Comparison of ENCODE assay signal across 8 cellular contexts in genomic region chr17:38751144-38751802, GRCh38. TPM values are rescaled to one million over a fixed set of nuclear protein-coding genes. Genes with fewer than 3 reads are reported as not detected.
DNase-seq lines count a peak whose midpoint lies in the region; ATAC-seq, FAIRE-seq and TF ChIP-seq lines count a peak whose summit lies in the region.

No MANE protein-coding gene starts in this region.

- H3K9ac ChIP-seq in OCI-LY3 (ENCODE audit: low read length), result peak overlapping the region; percentile 89

- intact Hi-C loops in prostate gland (cut with DNase I), result loop anchor here (5.0 kb wide), 1 partner anchor 46 kb away; the partner anchor contains the start of gene PIP4K2B

- H3K4me3 ChIP-seq in OCI-LY3 (ENCODE audit: low read length) (peak overlapping the region; percentile 79), prostate gland (peak overlapping the region; percentile 90 to 99), small intestine (ENCODE audit: low read depth in 1 of 2, low read length in 2 of 2) (peak overlapping the region in 1 of 2 donors; percentile 16)
- H3K4me3 ChIP-seq in effector memory CD4-positive, alpha-beta T cell (ENCODE audit: insufficient read depth, low read depth, low read length, poor library complexity, severe bottlenecking), result peak overlapping the region; percentile 99

- no peak for FAIRE-seq in small intestine (lab: Jason Lieb, UNC)

- TF ChIP-seq POLR2A in prostate gland (IDR thresholded peaks at IDR 0.05), result no peak

- peak overlapping the region; percentile 99 for H3K4me2 ChIP-seq in OCI-LY3 (ENCODE audit: low read length)

- ATAC-seq in HG02840 (IDR thresholded peaks at IDR 0.05; ENCODE audit: low FRiP score, unreplicated experiment), result no peak

- H3K79me2 ChIP-seq in OCI-LY3 (ENCODE audit: low read length), result peaks cover 41% of the 10 kb centered on the region

- peaks cover 47% of the 10 kb centered on the region for H3K4me1 Mint-ChIP-seq in activated naive CD4-positive, alpha-beta T cell treated with anti-CD3 and anti-CD28 coated beads, Interleukin-2, amount 50 U/mL, for 24 hours

- TF ChIP-seq CTCF in OCI-LY3 (IDR thresholded peaks at IDR 0.05; ENCODE audit: low read depth, low read length), result no peak
- TF ChIP-seq CTCF in prostate gland (IDR thresholded peaks at IDR 0.05), result no peak

- H3K27ac ChIP-seq in OCI-LY3 (ENCODE audit: low read length) (no peak overlapping the region), prostate gland (peak overlapping the region; percentile 86 to 95), small intestine (ENCODE audit: low read depth in 1 of 2, low read length in 1 of 2) (no peak overlapping the region)
- H3K27ac ChIP-seq in effector memory CD4-positive, alpha-beta T cell (ENCODE audit: insufficient read depth, low read length, poor library complexity, severe bottlenecking), result peak overlapping the region; percentile 86

- peak overlapping the region; percentile 16; the same call in 1 of the 2 replicates for H2AFZ ChIP-seq in OCI-LY3 (ENCODE audit: low read depth, low read length)

- H3K27me3 Mint-ChIP-seq in activated naive CD4-positive, alpha-beta T cell treated with anti-CD3 and anti-CD28 coated beads, Interleukin-2, amount 50 U/mL, for 24 hours, result peaks cover 13% of the 10 kb centered on the region

- no peak for DNase-seq in activated naive CD4-positive, alpha-beta T cell treated with Interleukin-2 at 50 U/mL for 16 hours
- DNase-seq in effector memory CD4-positive, alpha-beta T cell, result no peak
- no peak for DNase-seq in prostate gland (ENCODE audit: low spot score)
- no peak for DNase-seq in small intestine
- DNase-seq in A172 (ENCODE audit: low spot score), result no peak

- H3K27me3 ChIP-seq in OCI-LY3 (ENCODE audit: low read depth, low read length) (no peaks in the 10 kb centered on the region), prostate gland (replicated peaks; ENCODE audit: insufficient read depth) (no peaks in the 10 kb centered on the region), small intestine (ENCODE audit: control insufficient read depth in 2 of 2, insufficient read depth in 2 of 2, low read length in 2 of 2) (peaks cover 0 to 3% of the 10 kb centered on the region in 2 donors)
- H3K27me3 ChIP-seq in effector memory CD4-positive, alpha-beta T cell (replicated peaks; ENCODE audit: control insufficient read depth, insufficient read depth, low read length, poor library complexity, severe bottlenecking), result peaks cover 34% of the 10 kb centered on the region

- no peaks in the 10 kb centered on the region for H3K9me3 Mint-ChIP-seq in activated naive CD4-positive, alpha-beta T cell treated with anti-CD3 and anti-CD28 coated beads, Interleukin-2, amount 50 U/mL, for 24 hours

- H3K36me3 ChIP-seq in OCI-LY3 (replicated peaks; ENCODE audit: low read depth, low read length) (peaks cover 18% of the 10 kb centered on the region), prostate gland (peaks cover 0 to 5% of the 10 kb centered on the region in 2 donors), small intestine (ENCODE audit: control insufficient read depth in 2 of 2, insufficient read depth in 2 of 2, low read length in 2 of 2) (peaks cover 0 to 7% of the 10 kb centered on the region in 2 donors)
- peaks cover 7% of the 10 kb centered on the region for H3K36me3 ChIP-seq in effector memory CD4-positive, alpha-beta T cell (ENCODE audit: control insufficient read depth, insufficient read depth, low read length)

- H3K4me1 ChIP-seq in OCI-LY3 (ENCODE audit: low read length), result peaks cover 27% of the 10 kb centered on the region
- peaks cover 54% of the 10 kb centered on the region for H3K4me1 ChIP-seq in effector memory CD4-positive, alpha-beta T cell (ENCODE audit: control insufficient read depth, insufficient read depth, low read length, poor library complexity, severe bottlenecking)
- peaks cover 13% of the 10 kb centered on the region for H3K4me1 ChIP-seq in prostate gland (replicated peaks)
- H3K4me1 ChIP-seq in small intestine (ENCODE audit: control insufficient read depth in 2 of 2, insufficient read depth in 1 of 2, low read depth in 1 of 2, low read length in 1 of 2), result peaks cover 7 to 10% of the 10 kb centered on the region in 2 donors

- peak overlapping the region; percentile 100 for H3K27ac Mint-ChIP-seq in activated naive CD4-positive, alpha-beta T cell treated with anti-CD3 and anti-CD28 coated beads, Interleukin-2, amount 50 U/mL, for 24 hours

- 7% methylated on average over 10 of the region's 10 CpGs for WGBS in prostate gland
- 1 to 4% (median 4%) methylated on average over 10 of the region's 10 CpGs for WGBS in small intestine, 3 donors

- H3K9me3 ChIP-seq in OCI-LY3 (ENCODE audit: insufficient read depth, low read length), result no peaks in the 10 kb centered on the region
- no peaks in the 10 kb centered on the region for H3K9me3 ChIP-seq in effector memory CD4-positive, alpha-beta T cell (ENCODE audit: control insufficient read depth, low read length)
- H3K9me3 ChIP-seq in prostate gland, result no peaks in the 10 kb centered on the region
- no peaks in the 10 kb centered on the region for H3K9me3 ChIP-seq in small intestine (ENCODE audit: control insufficient read depth, low read depth)

- peak overlapping the region; percentile 98 for H3K4me3 Mint-ChIP-seq in activated naive CD4-positive, alpha-beta T cell treated with anti-CD3 and anti-CD28 coated beads, Interleukin-2, amount 50 U/mL, for 24 hours

- H3K36me3 Mint-ChIP-seq in activated naive CD4-positive, alpha-beta T cell treated with anti-CD3 and anti-CD28 coated beads, Interleukin-2, amount 50 U/mL, for 24 hours, result peaks cover 13% of the 10 kb centered on the region

- H4K20me1 ChIP-seq in OCI-LY3 (ENCODE audit: insufficient read depth, low read length), result no peaks in the 10 kb centered on the region

RNA-seq across cellular contexts. Expression of gene PSMB3, which starts 1.3 kb away (rescaled TPM):
- 100 to 1,000 TPM; 116 to 192 TPM for total RNA-seq in prostate gland
- polyA plus RNA-seq in small intestine, result 100 to 1,000 TPM; 243 to 310 (median 253) TPM
- total RNA-seq in A172 (2014; rRNA removed; shearing (Covaris generic)), result 484 and 521 TPM in 2 replicates

RNA-seq across cellular contexts. Expression of gene PCGF2, which starts 3.1 kb away (rescaled TPM):
- 10 to 100 TPM; 17.1 to 17.8 TPM for total RNA-seq in prostate gland
- 10 to 100 TPM in 2 of 3 donors, 1 to 10 TPM in 1; 7.6 to 30.2 (median 16.7) TPM for polyA plus RNA-seq in small intestine
- total RNA-seq in A172 (2014; rRNA removed; shearing (Covaris generic)), result 8.2 and 9.9 TPM in 2 replicates

RNA-seq across cellular contexts. Expression of gene CISD3, which starts 21.1 kb away (rescaled TPM):
- total RNA-seq in prostate gland, result 10 to 100 TPM; 17.1 to 17.8 TPM
- polyA plus RNA-seq in small intestine, result 100 to 1,000 TPM; 128 to 186 (median 135) TPM
- total RNA-seq in A172 (2014; rRNA removed; shearing (Covaris generic)), result 7.5 and 12.4 TPM in 2 replicates

RNA-seq across cellular contexts. Expression of gene MLLT6, which starts 46.2 kb away (rescaled TPM):
- total RNA-seq in prostate gland, result 100 to 1,000 TPM in 1 of 2 donors, 10 to 100 TPM in 1; 69.1 to 142 TPM
- 10 to 100 TPM; 19.5 to 48.2 (median 30.0) TPM for polyA plus RNA-seq in small intestine
- 17.4 and 21.4 TPM in 2 replicates for total RNA-seq in A172 (2014; rRNA removed; shearing (Covaris generic))

RNA-seq across cellular contexts. Expression of gene PIP4K2B, which starts 48.1 kb away (rescaled TPM):
- 10 to 100 TPM; 46.2 to 65.2 TPM for total RNA-seq in prostate gland
- polyA plus RNA-seq in small intestine, result 10 to 100 TPM in 1 of 3 donors, 1 to 10 TPM in 2; 4.9 to 19.6 (median 4.9) TPM
- 55.6 and 66.9 TPM in 2 replicates for total RNA-seq in A172 (2014; rRNA removed; shearing (Covaris generic))

Comparison
In these comparisons a context has a peak if more than half of its experiments do, and no peak if none do; other contexts are left out.
1. H3K27ac ChIP-seq: peak in effector memory CD4-positive, alpha-beta T cell (single experiment) and prostate gland (2 of 2); none in OCI-LY3 (single experiment) and small intestine (0 of 2).